8 cellular contexts compared by ENCODE assay signal in the genomic region with DNA sequence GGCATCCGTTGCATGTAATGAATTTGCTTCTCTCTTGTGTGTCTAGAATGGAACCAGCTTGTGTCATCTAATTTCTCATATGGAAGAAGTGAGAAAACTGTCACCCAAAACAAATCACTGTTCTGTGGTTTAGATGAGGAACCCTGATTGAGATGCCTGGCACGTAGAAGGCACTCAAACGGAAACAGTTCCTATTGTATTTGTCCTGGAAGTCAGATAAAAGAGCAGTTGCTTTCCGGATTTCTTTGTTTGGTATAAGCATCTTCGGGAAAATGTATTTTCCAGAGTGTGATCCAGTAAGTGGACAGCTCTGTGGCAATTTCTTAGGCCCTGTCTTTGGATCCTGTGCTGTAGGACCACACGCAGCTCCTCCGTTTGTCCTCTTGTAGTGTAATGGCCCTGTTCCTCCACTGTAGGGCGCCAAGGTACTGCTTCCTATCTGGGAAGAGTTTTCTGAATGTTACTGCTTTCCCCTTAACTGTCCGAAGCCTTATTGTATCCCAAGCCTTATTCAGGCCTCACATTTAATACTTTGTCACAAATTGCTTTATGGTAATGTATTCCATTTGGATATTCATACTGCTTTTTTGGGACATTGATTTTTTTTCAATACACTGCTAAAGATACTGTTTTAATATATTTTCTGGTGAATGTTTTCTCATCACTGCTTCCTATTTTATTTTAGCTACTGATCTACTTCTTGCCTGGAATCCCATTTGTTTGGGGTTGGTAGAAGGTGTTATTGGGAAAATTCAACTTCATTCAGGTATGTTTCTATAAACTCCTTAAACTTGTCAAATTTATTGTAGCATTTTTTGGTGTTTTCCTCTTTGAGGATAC.
DNase-seq lines count a peak whose midpoint lies in the region; ATAC-seq lines count a peak whose summit lies in the region.

No MANE protein-coding gene starts in this region.

- ATAC-seq in GM19043 (IDR thresholded peaks at IDR 0.05; ENCODE audit: low read depth, unreplicated experiment), result peak; percentile 90
- ATAC-seq in HG03439 (IDR thresholded peaks at IDR 0.05; ENCODE audit: unreplicated experiment), result peak; percentile 83

- DNase-seq in C1 segment of cervical spinal cord (lab: John Stamatoyannopoulos, UW) (peak in 12 of 14 donors; percentile 39 to 81 (median 70)), NCI-H748 (lab: John Stamatoyannopoulos, UW; ENCODE audit: unreplicated experiment) (peak; percentile 54), medulla oblongata (ENCODE audit: extremely low spot score) (peak; percentile 96)
- DNase-seq in activated CD4-positive, alpha-beta T cell treated with anti-CD3 and anti-CD28 coated beads, Interleukin-2, amount 50 U/mL, for 1 hour, result peak; percentile 53
- peak; percentile 26 for DNase-seq in effector CD8-positive, alpha-beta T cell (lab: John Stamatoyannopoulos, UW)
- peak; percentile 6 to 33 for DNase-seq in stimulated activated CD8-positive, alpha-beta memory T cell treated with anti-CD3 and anti-CD28 coated beads, Interleukin-2, amount 100 ng/mL, for 48 hours (ENCODE audit: low read depth in 2 of 2)

Comparison
In these comparisons a context has a peak if more than half of its experiments do, and no peak if none do; other contexts are left out.
1. Peak in every context shown above with its lines: DNase-seq and ATAC-seq.
2. DNase-seq: peak in every context shown above with its lines; median percentile 96 in medulla oblongata; 70 in C1 segment of cervical spinal cord; 54 in NCI-H748; 53 in activated CD4-positive, alpha-beta T cell treated with anti-CD3 and anti-CD28 coated beads, Interleukin-2, amount 50 U/mL, for 1 hour; 26 in effector CD8-positive, alpha-beta T cell; 20 in stimulated activated CD8-positive, alpha-beta memory T cell treated with anti-CD3 and anti-CD28 coated beads, Interleukin-2, amount 100 ng/mL, for 48 hours.